ENCODE assay signal across 1 cellular context in the genomic region with DNA sequence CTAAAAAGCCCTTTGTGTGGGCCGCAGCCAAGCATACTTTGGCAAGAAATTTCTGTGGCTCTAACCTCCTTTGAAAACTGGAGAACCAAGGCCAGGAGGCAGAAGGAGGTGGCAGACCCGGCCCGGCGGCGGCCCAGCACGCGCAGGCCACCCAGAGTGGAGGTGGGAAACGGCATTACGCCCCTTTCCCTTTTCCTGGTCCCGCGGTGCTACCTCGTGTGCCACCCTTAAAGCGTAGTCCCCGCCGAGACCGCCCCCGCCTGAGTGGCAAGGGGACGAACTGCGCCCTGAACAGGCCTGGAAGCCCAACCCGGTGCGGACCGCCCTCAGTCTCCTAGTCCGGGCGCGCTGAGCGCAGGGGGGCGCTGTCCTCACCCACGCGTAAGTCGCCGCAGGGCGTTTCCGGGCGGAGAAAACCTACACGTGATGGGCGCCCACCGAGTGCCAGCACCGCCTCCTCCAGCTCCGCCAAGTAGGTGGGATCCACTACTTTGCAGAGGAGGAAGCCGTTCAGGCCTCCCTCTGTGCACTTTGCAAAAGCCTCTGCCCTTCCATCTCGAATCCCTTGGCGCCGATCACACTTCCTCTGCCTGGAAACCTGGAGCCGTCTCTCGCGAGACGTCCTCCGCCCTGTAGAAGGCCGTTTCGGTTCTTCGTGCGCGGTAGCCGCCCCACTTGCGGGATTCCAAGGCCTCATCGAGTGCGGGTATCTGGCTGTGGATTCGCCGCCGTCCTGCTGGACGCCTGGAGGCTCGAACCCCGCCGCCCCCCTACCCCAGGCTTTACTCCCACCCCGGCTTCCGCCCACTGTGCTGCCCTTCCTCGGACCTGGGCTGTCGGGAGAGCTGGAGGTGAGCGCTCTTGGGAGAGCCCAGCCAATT.
A peak's percentile ranks its signal among the peaks of the same experiment; 100 is the strongest.
TF ChIP-seq lines count a peak whose summit lies in the region.

ACCS (plus strand) TSS at position 420 of the 881 bp plus-strand sequence. CDS start 1,358 bp downstream, outside the sequence.

TF ChIP-seq in HEK293, 187 proteins besides CTCF, POLR2A, EP300 and RAD21 (continued from another document and continues in another):
- TF ChIP-seq HOXC10 (CRISPR knock-in tag; IDR thresholded peaks at IDR 0.05) = no peak
- no peak for TF ChIP-seq GLI4 (tag by site-specific recombination; IDR thresholded peaks at IDR 0.05)
- no peak for TF ChIP-seq YY1 (tag by site-specific recombination; IDR thresholded peaks at IDR 0.05)
- TF ChIP-seq, protein P1, sequence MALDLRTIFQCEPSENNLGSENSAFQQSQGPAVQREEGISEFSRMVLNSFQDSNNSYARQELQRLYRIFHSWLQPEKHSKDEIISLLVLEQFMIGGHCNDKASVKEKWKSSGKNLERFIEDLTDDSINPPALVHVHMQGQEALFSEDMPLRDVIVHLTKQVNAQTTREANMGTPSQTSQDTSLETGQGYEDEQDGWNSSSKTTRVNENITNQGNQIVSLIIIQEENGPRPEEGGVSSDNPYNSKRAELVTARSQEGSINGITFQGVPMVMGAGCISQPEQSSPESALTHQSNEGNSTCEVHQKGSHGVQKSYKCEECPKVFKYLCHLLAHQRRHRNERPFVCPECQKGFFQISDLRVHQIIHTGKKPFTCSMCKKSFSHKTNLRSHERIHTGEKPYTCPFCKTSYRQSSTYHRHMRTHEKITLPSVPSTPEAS (tag by site-specific recombination; IDR thresholded peaks at IDR 0.05) = no peak
- TF ChIP-seq ZNF121 (tag by site-specific recombination; IDR thresholded peaks at IDR 0.05) = no peak
- TF ChIP-seq ZNF701 (tag by site-specific recombination; IDR thresholded peaks at IDR 0.05) = no peak
- no peak for TF ChIP-seq MEIS1 (CRISPR knock-in tag; IDR thresholded peaks at IDR 0.05; ENCODE audit: borderline replicate concordance)
- TF ChIP-seq ZIC2 (tag by site-specific recombination; IDR thresholded peaks at IDR 0.05) = peak; percentile 87
- TF ChIP-seq ZNF529 (tag by site-specific recombination; IDR thresholded peaks at IDR 0.05; ENCODE audit: insufficient replicate concordance) = no peak
- no peak for TF ChIP-seq ZNF654 (tag by site-specific recombination; IDR thresholded peaks at IDR 0.05; ENCODE audit: low read depth)
- TF ChIP-seq ZNF76 (tag by site-specific recombination; IDR thresholded peaks at IDR 0.05; ENCODE audit: borderline replicate concordance, low read depth) = no peak
- TF ChIP-seq, protein P2, sequence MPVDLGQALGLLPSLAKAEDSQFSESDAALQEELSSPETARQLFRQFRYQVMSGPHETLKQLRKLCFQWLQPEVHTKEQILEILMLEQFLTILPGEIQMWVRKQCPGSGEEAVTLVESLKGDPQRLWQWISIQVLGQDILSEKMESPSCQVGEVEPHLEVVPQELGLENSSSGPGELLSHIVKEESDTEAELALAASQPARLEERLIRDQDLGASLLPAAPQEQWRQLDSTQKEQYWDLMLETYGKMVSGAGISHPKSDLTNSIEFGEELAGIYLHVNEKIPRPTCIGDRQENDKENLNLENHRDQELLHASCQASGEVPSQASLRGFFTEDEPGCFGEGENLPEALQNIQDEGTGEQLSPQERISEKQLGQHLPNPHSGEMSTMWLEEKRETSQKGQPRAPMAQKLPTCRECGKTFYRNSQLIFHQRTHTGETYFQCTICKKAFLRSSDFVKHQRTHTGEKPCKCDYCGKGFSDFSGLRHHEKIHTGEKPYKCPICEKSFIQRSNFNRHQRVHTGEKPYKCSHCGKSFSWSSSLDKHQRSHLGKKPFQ (tag by site-specific recombination; IDR thresholded peaks at IDR 0.05) = peak; percentile 76
- no peak for TF ChIP-seq ZNF19 (tag by site-specific recombination; IDR thresholded peaks at IDR 0.05; ENCODE audit: low read depth)
- no peak for TF ChIP-seq ZSCAN30 (tag by site-specific recombination; IDR thresholded peaks at IDR 0.05)
- TF ChIP-seq, protein P3, sequence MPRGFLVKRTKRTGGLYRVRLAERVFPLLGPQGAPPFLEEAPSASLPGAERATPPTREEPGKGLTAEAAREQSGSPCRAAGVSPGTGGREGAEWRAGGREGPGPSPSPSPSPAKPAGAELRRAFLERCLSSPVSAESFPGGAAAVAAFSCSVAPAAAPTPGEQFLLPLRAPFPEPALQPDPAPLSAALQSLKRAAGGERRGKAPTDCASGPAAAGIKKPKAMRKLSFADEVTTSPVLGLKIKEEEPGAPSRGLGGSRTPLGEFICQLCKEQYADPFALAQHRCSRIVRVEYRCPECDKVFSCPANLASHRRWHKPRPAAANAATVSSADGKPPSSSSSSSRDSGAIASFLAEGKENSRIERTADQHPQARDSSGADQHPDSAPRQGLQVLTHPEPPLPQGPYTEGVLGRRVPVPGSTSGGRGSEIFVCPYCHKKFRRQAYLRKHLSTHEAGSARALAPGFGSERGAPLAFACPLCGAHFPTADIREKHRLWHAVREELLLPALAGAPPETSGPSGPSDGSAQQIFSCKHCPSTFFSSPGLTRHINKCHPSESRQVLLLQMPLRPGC (tag by site-specific recombination; IDR thresholded peaks at IDR 0.05) = no peak
- peak; percentile 47; the same call in 1 of the 2 replicates for TF ChIP-seq ZNF2 (tag by site-specific recombination; IDR thresholded peaks at IDR 0.05)
- TF ChIP-seq ZNF132 (tag by site-specific recombination; IDR thresholded peaks at IDR 0.05; ENCODE audit: borderline replicate concordance) = no peak
- TF ChIP-seq ZNF624 (tag by site-specific recombination; IDR thresholded peaks at IDR 0.05) = no peak
- TF ChIP-seq ZNF629 (tag by site-specific recombination; IDR thresholded peaks at IDR 0.05) = peak; percentile 24; the same call in 1 of the 2 replicates
- TF ChIP-seq ZNF302 (tag by site-specific recombination; IDR thresholded peaks at IDR 0.05; ENCODE audit: low read depth) = no peak
- TF ChIP-seq ZFP69B (tag by site-specific recombination; IDR thresholded peaks at IDR 0.05) = peak; percentile 48; the same call in 1 of the 2 replicates
- no peak for TF ChIP-seq ZNF426 (tag by site-specific recombination; IDR thresholded peaks at IDR 0.05)
- no peak for TF ChIP-seq ZNF280C (tag by site-specific recombination; IDR thresholded peaks at IDR 0.05)
- TF ChIP-seq, protein P4, sequence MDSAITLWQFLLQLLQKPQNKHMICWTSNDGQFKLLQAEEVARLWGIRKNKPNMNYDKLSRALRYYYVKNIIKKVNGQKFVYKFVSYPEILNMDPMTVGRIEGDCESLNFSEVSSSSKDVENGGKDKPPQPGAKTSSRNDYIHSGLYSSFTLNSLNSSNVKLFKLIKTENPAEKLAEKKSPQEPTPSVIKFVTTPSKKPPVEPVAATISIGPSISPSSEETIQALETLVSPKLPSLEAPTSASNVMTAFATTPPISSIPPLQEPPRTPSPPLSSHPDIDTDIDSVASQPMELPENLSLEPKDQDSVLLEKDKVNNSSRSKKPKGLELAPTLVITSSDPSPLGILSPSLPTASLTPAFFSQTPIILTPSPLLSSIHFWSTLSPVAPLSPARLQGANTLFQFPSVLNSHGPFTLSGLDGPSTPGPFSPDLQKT (IDR thresholded peaks at IDR 0.05; ENCODE audit: borderline replicate concordance, low read depth, low read length) = no peak
- TF ChIP-seq ZNF169 (tag by site-specific recombination; IDR thresholded peaks at IDR 0.05) = no peak
- no peak for TF ChIP-seq ZNF292 (tag by site-specific recombination; IDR thresholded peaks at IDR 0.05; ENCODE audit: borderline replicate concordance, low read depth)
- no peak for TF ChIP-seq ATF2 (tag by site-specific recombination; IDR thresholded peaks at IDR 0.05; ENCODE audit: low read depth)
- peak; percentile 26; the same call in 1 of the 2 replicates for TF ChIP-seq ZNF843 (tag by site-specific recombination; IDR thresholded peaks at IDR 0.05)
- TF ChIP-seq MZF1 (tag by site-specific recombination; IDR thresholded peaks at IDR 0.05; ENCODE audit: borderline replicate concordance) = no peak
- TF ChIP-seq ZNF449 (tag by site-specific recombination; IDR thresholded peaks at IDR 0.05) = peak; percentile 94
- TF ChIP-seq ZNF626 (tag by site-specific recombination; IDR thresholded peaks at IDR 0.05) = no peak
- no peak for TF ChIP-seq ZNF133 (tag by site-specific recombination; IDR thresholded peaks at IDR 0.05)
- no peak for TF ChIP-seq ZNF214 (tag by site-specific recombination; IDR thresholded peaks at IDR 0.05; ENCODE audit: borderline replicate concordance)
- TF ChIP-seq ZNF221 (tag by site-specific recombination; IDR thresholded peaks at IDR 0.05; ENCODE audit: borderline replicate concordance) = no peak
- peak; percentile 57 for TF ChIP-seq PRDM10 (tag by site-specific recombination; IDR thresholded peaks at IDR 0.05)
- TF ChIP-seq ZNF660 (tag by site-specific recombination; IDR thresholded peaks at IDR 0.05) = no peak
- peak; percentile 78 for TF ChIP-seq SP2 (tag by site-specific recombination; IDR thresholded peaks at IDR 0.05)
- TF ChIP-seq ZFP37 (tag by site-specific recombination; IDR thresholded peaks at IDR 0.05) = 0 out of 2 replicates have a peak, but pooled peaks have one; percentile 41
- no peak for TF ChIP-seq ZNF391 (tag by site-specific recombination; IDR thresholded peaks at IDR 0.05; ENCODE audit: borderline replicate concordance, low read depth)
- TF ChIP-seq HOXA7 (CRISPR knock-in tag; IDR thresholded peaks at IDR 0.05; ENCODE audit: borderline replicate concordance) = no peak
- TF ChIP-seq ZNF366 (tag by site-specific recombination; conservative IDR thresholded peaks at IDR 0.05) = no peak
- TF ChIP-seq ZBTB1 (tag by site-specific recombination; IDR thresholded peaks at IDR 0.05) = no peak
- TF ChIP-seq ZNF514 (tag by site-specific recombination; IDR thresholded peaks at IDR 0.05) = no peak
- TF ChIP-seq ZNF704 (tag by site-specific recombination; IDR thresholded peaks at IDR 0.05) = no peak
- no peak for TF ChIP-seq IKZF3 (tag by site-specific recombination; IDR thresholded peaks at IDR 0.05)
